ENCODE assay signal across 8 cellular contexts in the genomic region with DNA sequence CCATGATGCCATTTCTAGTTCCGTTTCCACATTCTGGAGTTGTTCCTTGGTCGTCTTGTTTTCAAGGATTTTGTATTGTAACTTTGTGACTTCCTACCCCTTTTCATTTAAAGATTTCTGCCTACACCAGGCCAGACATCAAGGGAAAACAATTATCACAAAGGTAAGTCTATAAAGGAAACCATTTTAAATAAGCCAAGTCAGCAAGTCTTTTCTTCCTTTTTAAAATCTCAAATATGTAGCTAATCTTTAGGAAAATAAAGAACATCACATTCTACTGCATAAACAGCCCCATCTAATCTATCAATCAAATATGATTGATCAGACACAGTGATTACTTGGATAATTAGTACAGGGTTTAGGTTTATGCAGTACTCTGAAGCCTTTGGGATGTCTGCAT.
"Had no signal": no experiment of that assay in that cellular context is flagged by ENCODE, and none has a peak within 500 bp of the region (broad histone marks: within the 10 kb centered on the region; RNA-seq: fewer than 3 reads in every experiment).

No MANE protein-coding gene starts in this region.

- DNase-seq: GM23248, GOT3, H7, HFFc6, KBM-7 had no signal

- H3K36me3 ChIP-seq: HAP-1 had no signal

- H3K9me3 ChIP-seq: HAP-1 had no signal

- H2AFZ ChIP-seq: GM23248 had no signal

- H3K4me3 ChIP-seq: GM23248, HAP-1 had no signal

- H3K4me1 ChIP-seq: HAP-1 had no signal

- ATAC-seq: HCT116 had no signal

- H3K27ac ChIP-seq: GM23248 had no signal

- H3K9ac ChIP-seq: GM23248 had no signal

- FAIRE-seq: HTR-8/SVneo had no signal
